1 cellular context compared by ENCODE assay signal in genomic region chr2:164693390-164693789, GRCh38.
TF ChIP-seq lines count a peak whose summit lies in the region.

No MANE protein-coding gene starts in this region.

TF ChIP-seq in HepG2, 621 proteins besides CTCF, POLR2A, EP300 and RAD21 (continued from another document and continues in another):
- no peak for TF ChIP-seq IKZF5 (CRISPR knock-in tag; IDR thresholded peaks at IDR 0.05)
- TF ChIP-seq, protein P1, sequence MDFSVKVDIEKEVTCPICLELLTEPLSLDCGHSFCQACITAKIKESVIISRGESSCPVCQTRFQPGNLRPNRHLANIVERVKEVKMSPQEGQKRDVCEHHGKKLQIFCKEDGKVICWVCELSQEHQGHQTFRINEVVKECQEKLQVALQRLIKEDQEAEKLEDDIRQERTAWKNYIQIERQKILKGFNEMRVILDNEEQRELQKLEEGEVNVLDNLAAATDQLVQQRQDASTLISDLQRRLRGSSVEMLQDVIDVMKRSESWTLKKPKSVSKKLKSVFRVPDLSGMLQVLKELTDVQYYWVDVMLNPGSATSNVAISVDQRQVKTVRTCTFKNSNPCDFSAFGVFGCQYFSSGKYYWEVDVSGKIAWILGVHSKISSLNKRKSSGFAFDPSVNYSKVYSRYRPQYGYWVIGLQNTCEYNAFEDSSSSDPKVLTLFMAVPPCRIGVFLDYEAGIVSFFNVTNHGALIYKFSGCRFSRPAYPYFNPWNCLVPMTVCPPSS (IDR thresholded peaks at IDR 0.05), result no peak
- no peak for TF ChIP-seq NFE2L2 (IDR thresholded peaks at IDR 0.05; ENCODE audit: low read length)
- no peak for TF ChIP-seq TIGD3 (CRISPR knock-in tag; IDR thresholded peaks at IDR 0.05; ENCODE audit: borderline replicate concordance)
- peak; percentile 87; the same call in 1 of the 2 replicates for TF ChIP-seq FOXJ3 (CRISPR knock-in tag; IDR thresholded peaks at IDR 0.05; ENCODE audit: borderline replicate concordance)
- no peak for TF ChIP-seq NFATC3 (CRISPR knock-in tag; IDR thresholded peaks at IDR 0.05)
- no peak for TF ChIP-seq SMC3 (IDR thresholded peaks at IDR 0.05; ENCODE audit: low read length)
- no peak for TF ChIP-seq TEAD2 (CRISPR knock-in tag; IDR thresholded peaks at IDR 0.05)
- TF ChIP-seq ZNF572 (CRISPR knock-in tag; IDR thresholded peaks at IDR 0.05), result no peak
- TF ChIP-seq RFX1 (IDR thresholded peaks at IDR 0.05), result no peak
- peak; percentile 94 for TF ChIP-seq NR2F2 (IDR thresholded peaks at IDR 0.05; ENCODE audit: borderline replicate concordance, low read depth)
- no peak for TF ChIP-seq ZSCAN21 (CRISPR knock-in tag; IDR thresholded peaks at IDR 0.05; ENCODE audit: borderline replicate concordance)
- TF ChIP-seq ARHGAP35 (CRISPR knock-in tag; IDR thresholded peaks at IDR 0.05; ENCODE audit: borderline replicate concordance), result no peak
- no peak for TF ChIP-seq ZNF256 (CRISPR knock-in tag; conservative IDR thresholded peaks at IDR 0.05)
- no peak for TF ChIP-seq ZNF451 (CRISPR knock-in tag; IDR thresholded peaks at IDR 0.05)
- TF ChIP-seq ZNF713 (CRISPR knock-in tag; IDR thresholded peaks at IDR 0.05), result no peak
- TF ChIP-seq ZC3H13 (CRISPR knock-in tag; IDR thresholded peaks at IDR 0.05), result no peak
- TF ChIP-seq, protein P2, sequence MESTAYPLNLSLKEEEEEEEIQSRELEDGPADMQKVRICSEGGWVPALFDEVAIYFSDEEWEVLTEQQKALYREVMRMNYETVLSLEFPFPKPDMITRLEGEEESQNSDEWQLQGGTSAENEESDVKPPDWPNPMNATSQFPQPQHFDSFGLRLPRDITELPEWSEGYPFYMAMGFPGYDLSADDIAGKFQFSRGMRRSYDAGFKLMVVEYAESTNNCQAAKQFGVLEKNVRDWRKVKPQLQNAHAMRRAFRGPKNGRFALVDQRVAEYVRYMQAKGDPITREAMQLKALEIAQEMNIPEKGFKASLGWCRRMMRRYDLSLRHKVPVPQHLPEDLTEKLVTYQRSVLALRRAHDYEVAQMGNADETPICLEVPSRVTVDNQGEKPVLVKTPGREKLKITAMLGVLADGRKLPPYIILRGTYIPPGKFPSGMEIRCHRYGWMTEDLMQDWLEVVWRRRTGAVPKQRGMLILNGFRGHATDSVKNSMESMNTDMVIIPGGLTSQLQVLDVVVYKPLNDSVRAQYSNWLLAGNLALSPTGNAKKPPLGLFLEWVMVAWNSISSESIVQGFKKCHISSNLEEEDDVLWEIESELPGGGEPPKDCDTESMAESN (CRISPR knock-in tag; conservative IDR thresholded peaks at IDR 0.05), result no peak
- peak; percentile 94 for TF ChIP-seq RERE (CRISPR knock-in tag; IDR thresholded peaks at IDR 0.05; ENCODE audit: low read depth)
- no peak for TF ChIP-seq CBX2 (IDR thresholded peaks at IDR 0.05; ENCODE audit: low read depth, low read length)
- no peak for TF ChIP-seq CBX2 (CRISPR knock-in tag; IDR thresholded peaks at IDR 0.05; ENCODE audit: low read depth)
- peak; percentile 61 for TF ChIP-seq HDAC2 (CRISPR knock-in tag; IDR thresholded peaks at IDR 0.05)
- no peak for TF ChIP-seq MTF2 (CRISPR knock-in tag; IDR thresholded peaks at IDR 0.05; ENCODE audit: borderline replicate concordance)
- TF ChIP-seq KLF9 (CRISPR knock-in tag; IDR thresholded peaks at IDR 0.05; ENCODE audit: low read depth), result no peak
- TF ChIP-seq ZMAT5 (CRISPR knock-in tag; IDR thresholded peaks at IDR 0.05; ENCODE audit: borderline replicate concordance, low read depth), result no peak
- no peak for TF ChIP-seq ZNF33A (CRISPR knock-in tag; IDR thresholded peaks at IDR 0.05; ENCODE audit: borderline replicate concordance)
- TF ChIP-seq ZNF234 (CRISPR knock-in tag; conservative IDR thresholded peaks at IDR 0.05), result no peak
- no peak for TF ChIP-seq ZNF850 (CRISPR knock-in tag; conservative IDR thresholded peaks at IDR 0.05)
- TF ChIP-seq ELK4 (CRISPR knock-in tag; IDR thresholded peaks at IDR 0.05; ENCODE audit: borderline replicate concordance), result no peak
- TF ChIP-seq JUND (CRISPR knock-in tag; IDR thresholded peaks at IDR 0.05), result no peak
- TF ChIP-seq XRCC5 (optimal IDR thresholded peaks at IDR 0.05; ENCODE audit: low read length), result no peak
- no peak for TF ChIP-seq ZSCAN22 (CRISPR knock-in tag; IDR thresholded peaks at IDR 0.05)
- no peak for TF ChIP-seq ZNF563 (CRISPR knock-in tag; IDR thresholded peaks at IDR 0.05)
- TF ChIP-seq ZFY (CRISPR knock-in tag; IDR thresholded peaks at IDR 0.05), result no peak
- no peak for TF ChIP-seq KDM3A (CRISPR knock-in tag; IDR thresholded peaks at IDR 0.05; ENCODE audit: low read depth)
- peak; percentile 79 for TF ChIP-seq CREM (IDR thresholded peaks at IDR 0.05)
- TF ChIP-seq CREM (CRISPR knock-in tag; IDR thresholded peaks at IDR 0.05), result no peak
- TF ChIP-seq LRRFIP1 (CRISPR knock-in tag; conservative IDR thresholded peaks at IDR 0.05), result no peak
- peak in 1 of 2 experiments; percentile 58; a peak in 2 of 4 replicates for TF ChIP-seq KLF16 (CRISPR knock-in tag; IDR thresholded peaks at IDR 0.05)
- peak; percentile 95 for TF ChIP-seq SIX1 (CRISPR knock-in tag; IDR thresholded peaks at IDR 0.05; ENCODE audit: borderline replicate concordance)
- no peak for TF ChIP-seq HMG20B (CRISPR knock-in tag; conservative IDR thresholded peaks at IDR 0.05)
- TF ChIP-seq KDM5B (CRISPR knock-in tag; IDR thresholded peaks at IDR 0.05; ENCODE audit: borderline replicate concordance), result no peak
- no peak for TF ChIP-seq CREB1 (IDR thresholded peaks at IDR 0.05)
- no peak for TF ChIP-seq CREB1 (CRISPR knock-in tag; IDR thresholded peaks at IDR 0.05)
- no peak for TF ChIP-seq ZNF816 (CRISPR knock-in tag; IDR thresholded peaks at IDR 0.05; ENCODE audit: borderline replicate concordance)
- TF ChIP-seq CAMTA2 (CRISPR knock-in tag; IDR thresholded peaks at IDR 0.05; ENCODE audit: borderline replicate concordance), result no peak
- no peak for TF ChIP-seq ZSCAN9 (CRISPR knock-in tag; IDR thresholded peaks at IDR 0.05; ENCODE audit: borderline replicate concordance)
- TF ChIP-seq ZNF703 (CRISPR knock-in tag; IDR thresholded peaks at IDR 0.05; ENCODE audit: borderline replicate concordance), result no peak
- TF ChIP-seq, protein P3, sequence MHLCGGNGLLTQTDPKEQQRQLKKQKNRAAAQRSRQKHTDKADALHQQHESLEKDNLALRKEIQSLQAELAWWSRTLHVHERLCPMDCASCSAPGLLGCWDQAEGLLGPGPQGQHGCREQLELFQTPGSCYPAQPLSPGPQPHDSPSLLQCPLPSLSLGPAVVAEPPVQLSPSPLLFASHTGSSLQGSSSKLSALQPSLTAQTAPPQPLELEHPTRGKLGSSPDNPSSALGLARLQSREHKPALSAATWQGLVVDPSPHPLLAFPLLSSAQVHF (CRISPR knock-in tag; IDR thresholded peaks at IDR 0.05), result no peak
- TF ChIP-seq ATM (IDR thresholded peaks at IDR 0.05; ENCODE audit: borderline replicate concordance), result no peak
- TF ChIP-seq ZBTB37 (CRISPR knock-in tag; IDR thresholded peaks at IDR 0.05), result no peak
- no peak for TF ChIP-seq BHLHE40 (IDR thresholded peaks at IDR 0.05; ENCODE audit: low read length)
- TF ChIP-seq, protein P4, sequence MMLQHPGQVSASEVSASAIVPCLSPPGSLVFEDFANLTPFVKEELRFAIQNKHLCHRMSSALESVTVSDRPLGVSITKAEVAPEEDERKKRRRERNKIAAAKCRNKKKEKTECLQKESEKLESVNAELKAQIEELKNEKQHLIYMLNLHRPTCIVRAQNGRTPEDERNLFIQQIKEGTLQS (CRISPR knock-in tag; IDR thresholded peaks at IDR 0.05), result no peak
- no peak for TF ChIP-seq CHD4 (IDR thresholded peaks at IDR 0.05; ENCODE audit: borderline replicate concordance, low read length)
- TF ChIP-seq ELF3 (CRISPR knock-in tag; IDR thresholded peaks at IDR 0.05), result peak; percentile 85
- peak; percentile 98 for TF ChIP-seq FOXA3 (CRISPR knock-in tag; IDR thresholded peaks at IDR 0.05)
- TF ChIP-seq HNRNPUL1 (IDR thresholded peaks at IDR 0.05; ENCODE audit: low read depth, low read length), result no peak
- TF ChIP-seq SETDB1 (CRISPR knock-in tag; IDR thresholded peaks at IDR 0.05; ENCODE audit: borderline replicate concordance), result no peak
